ENCODE assay signal across 1 cellular context in the genomic region with DNA sequence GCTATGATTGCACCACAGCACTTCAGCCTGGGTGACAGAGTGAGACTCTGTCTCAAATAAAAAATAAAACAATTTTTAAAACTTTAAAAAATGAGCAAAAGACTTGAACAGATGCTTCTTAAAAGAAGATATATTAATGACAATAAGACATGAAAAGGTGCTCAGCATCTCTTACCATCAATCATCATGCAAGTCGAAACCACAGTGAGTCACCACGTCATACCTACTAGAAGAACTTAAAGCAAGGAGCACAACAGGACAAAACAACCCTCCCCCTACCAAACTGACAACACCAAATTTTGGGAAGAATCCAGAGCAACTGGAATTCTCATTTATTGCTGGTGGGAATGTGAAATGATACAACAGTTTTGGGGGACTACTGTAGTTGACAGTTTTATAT.
TF ChIP-seq lines count a peak whose summit lies in the region.

No MANE protein-coding gene starts in this region.

TF ChIP-seq in GM12878, 131 proteins besides CTCF, POLR2A, EP300 and RAD21 (continued from another document):
- TF ChIP-seq, protein P1, sequence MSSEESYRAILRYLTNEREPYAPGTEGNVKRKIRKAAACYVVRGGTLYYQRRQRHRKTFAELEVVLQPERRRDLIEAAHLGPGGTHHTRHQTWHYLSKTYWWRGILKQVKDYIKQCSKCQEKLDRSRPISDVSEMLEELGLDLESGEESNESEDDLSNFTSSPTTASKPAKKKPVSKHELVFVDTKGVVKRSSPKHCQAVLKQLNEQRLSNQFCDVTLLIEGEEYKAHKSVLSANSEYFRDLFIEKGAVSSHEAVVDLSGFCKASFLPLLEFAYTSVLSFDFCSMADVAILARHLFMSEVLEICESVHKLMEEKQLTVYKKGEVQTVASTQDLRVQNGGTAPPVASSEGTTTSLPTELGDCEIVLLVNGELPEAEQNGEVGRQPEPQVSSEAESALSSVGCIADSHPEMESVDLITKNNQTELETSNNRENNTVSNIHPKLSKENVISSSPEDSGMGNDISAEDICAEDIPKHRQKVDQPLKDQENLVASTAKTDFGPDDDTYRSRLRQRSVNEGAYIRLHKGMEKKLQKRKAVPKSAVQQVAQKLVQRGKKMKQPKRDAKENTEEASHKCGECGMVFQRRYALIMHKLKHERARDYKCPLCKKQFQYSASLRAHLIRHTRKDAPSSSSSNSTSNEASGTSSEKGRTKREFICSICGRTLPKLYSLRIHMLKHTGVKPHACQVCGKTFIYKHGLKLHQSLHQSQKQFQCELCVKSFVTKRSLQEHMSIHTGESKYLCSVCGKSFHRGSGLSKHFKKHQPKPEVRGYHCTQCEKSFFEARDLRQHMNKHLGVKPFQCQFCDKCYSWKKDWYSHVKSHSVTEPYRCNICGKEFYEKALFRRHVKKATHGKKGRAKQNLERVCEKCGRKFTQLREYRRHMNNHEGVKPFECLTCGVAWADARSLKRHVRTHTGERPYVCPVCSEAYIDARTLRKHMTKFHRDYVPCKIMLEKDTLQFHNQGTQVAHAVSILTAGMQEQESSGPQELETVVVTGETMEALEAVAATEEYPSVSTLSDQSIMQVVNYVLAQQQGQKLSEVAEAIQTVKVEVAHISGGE (CRISPR knock-in tag; IDR thresholded peaks at IDR 0.05), result no peak
- TF ChIP-seq ASH2L (IDR thresholded peaks at IDR 0.05; ENCODE audit: borderline replicate concordance, low read depth), result no peak
TF ChIP-seq in GM12878: peak in this region for 1.
